ENCODE assay signal across 10 cellular contexts in genomic region chr14:24311837-24312615, GRCh38. TPM values are rescaled to one million over a fixed set of nuclear protein-coding genes. Genes with fewer than 3 reads are reported as not detected.
A peak's percentile ranks its signal among the peaks of the same experiment; 100 is the strongest.
DNase-seq lines count a peak whose midpoint lies in the region; ATAC-seq, FAIRE-seq and TF ChIP-seq lines count a peak whose summit lies in the region.
"Had no signal": no experiment of that assay in that cellular context is flagged by ENCODE, and none has a peak within 500 bp of the region (broad histone marks: within the 10 kb centered on the region; RNA-seq: fewer than 3 reads in every experiment).

No MANE protein-coding gene starts in this region.

- intact Hi-C loops in activated naive CD4-positive, alpha-beta T cell treated with anti-CD3 and anti-CD28 coated beads for 36 hours (cut with micrococcal nuclease): loop anchor here (1.0 kb wide), 1 partner anchor 20 kb away; no protein-coding TSS in a partner anchor
- intact Hi-C loops in tibial artery (cut with DNase I; ENCODE audit: low total_unique reads): no loop called here

- FAIRE-seq in D721Med (lab: Jason Lieb, UNC): no peak

- H3K9me3 Mint-ChIP-seq in activated naive CD4-positive, alpha-beta T cell treated with anti-CD3 and anti-CD28 coated beads for 36 hours: no peaks in the 10 kb centered on the region
- H3K9me3 Mint-ChIP-seq in activated T-cell treated with anti-CD3 and anti-CD28 coated beads, Interleukin-2, amount 50 U/mL, for 72 hours: no peaks in the 10 kb centered on the region

- ATAC-seq in activated T-cell treated with anti-CD3 and anti-CD28 coated beads, Interleukin-2, amount 50 U/mL, for 72 hours (replicated peaks in 1 of 2): no peak
- ATAC-seq in GM18870 (IDR thresholded peaks at IDR 0.05; ENCODE audit: unreplicated experiment): no peak

- H3K27ac Mint-ChIP-seq in activated naive CD4-positive, alpha-beta T cell treated with anti-CD3 and anti-CD28 coated beads for 36 hours: peak overlapping the region; percentile 68
- H3K27ac Mint-ChIP-seq in activated T-cell treated with anti-CD3 and anti-CD28 coated beads, Interleukin-2, amount 50 U/mL, for 72 hours: peak overlapping the region; percentile 64

- CTCF ChIA-PET in activated naive CD4-positive, alpha-beta T cell treated with anti-CD3 and anti-CD28 coated beads for 36 hours (lab: Charles Lee): interaction anchor here (0.6 to 8.5 kb wide), 11 partner anchors 11 to 123 kb away, joined by 3 to 111 read pairs (median 5); partner anchors contain the start of genes ADCY4, DHRS1, MDP1 and NOP9

- H3K27ac ChIP-seq in layer of hippocampus (ENCODE audit: low read depth, low read length): peak overlapping the region; percentile 78
- peak overlapping the region; percentile 69 to 79 for H3K27ac ChIP-seq in tibial artery

- no peak for DNase-seq in activated naive CD4-positive, alpha-beta T cell treated with anti-CD3 and anti-CD28 coated beads for 36 hours
- DNase-seq in activated naive CD4-positive, alpha-beta T cell (lab: John Stamatoyannopoulos, UW): no peak
- no peak for DNase-seq in activated T-cell treated with anti-CD3 and anti-CD28 coated beads, Interleukin-2, amount 50 U/mL, for 72 hours
- DNase-seq in tibial artery: no peak
- no peak for DNase-seq in D721Med (ENCODE audit: insufficient read length, low spot score)
- no peak for DNase-seq in pons (ENCODE audit: low spot score)
- DNase-seq: activated CD4-positive, alpha-beta T cell treated with anti-CD3 and anti-CD28 coated beads for 4 hours; NCI-H1930 had no signal

- peaks cover 0 to 37% (median 23%) of the 10 kb centered on the region in 4 donors for H3K4me1 ChIP-seq in tibial artery

- peaks cover 0 to 9% (median 4%) of the 10 kb centered on the region in 3 donors for H3K36me3 ChIP-seq in tibial artery

- TF ChIP-seq CTCF in tibial artery (IDR thresholded peaks at IDR 0.05) (no peak), D721Med (IDR thresholded peaks at IDR 0.05; ENCODE audit: insufficient read depth, missing control alignments) (no peak)

- no peaks in the 10 kb centered on the region for H3K27me3 Mint-ChIP-seq in activated naive CD4-positive, alpha-beta T cell treated with anti-CD3 and anti-CD28 coated beads for 36 hours (ENCODE audit: low read depth)
- H3K27me3 Mint-ChIP-seq in activated T-cell treated with anti-CD3 and anti-CD28 coated beads, Interleukin-2, amount 50 U/mL, for 72 hours (ENCODE audit: low read depth): no peaks in the 10 kb centered on the region

- H3K9me3 ChIP-seq in tibial artery: no peaks in the 10 kb centered on the region

- peaks cover 69% of the 10 kb centered on the region for H3K4me1 Mint-ChIP-seq in activated naive CD4-positive, alpha-beta T cell treated with anti-CD3 and anti-CD28 coated beads for 36 hours (ENCODE audit: low read depth)
- H3K4me1 Mint-ChIP-seq in activated T-cell treated with anti-CD3 and anti-CD28 coated beads, Interleukin-2, amount 50 U/mL, for 72 hours (ENCODE audit: low read depth): peaks cover 76% of the 10 kb centered on the region

- H3K4me3 Mint-ChIP-seq in activated naive CD4-positive, alpha-beta T cell treated with anti-CD3 and anti-CD28 coated beads for 36 hours: peak overlapping the region; percentile 71
- H3K4me3 Mint-ChIP-seq in activated T-cell treated with anti-CD3 and anti-CD28 coated beads, Interleukin-2, amount 50 U/mL, for 72 hours: peak overlapping the region; percentile 85 to 86

- H3K4me3 ChIP-seq in tibial artery: peak overlapping the region in 1 of 2 donors; percentile 56

- peaks cover 20% of the 10 kb centered on the region for H3K36me3 Mint-ChIP-seq in activated naive CD4-positive, alpha-beta T cell treated with anti-CD3 and anti-CD28 coated beads for 36 hours (ENCODE audit: low read depth)
- peaks cover 2 to 13% of the 10 kb centered on the region in 2 donors for H3K36me3 Mint-ChIP-seq in activated T-cell treated with anti-CD3 and anti-CD28 coated beads, Interleukin-2, amount 50 U/mL, for 72 hours (ENCODE audit: insufficient read depth in 2 of 2)

- H3K27me3 ChIP-seq in layer of hippocampus (ENCODE audit: control insufficient read depth, insufficient read depth, low read length) (peaks cover 4% of the 10 kb centered on the region), tibial artery (peaks cover 0 to 22% of the 10 kb centered on the region in 2 donors)

RNA-seq across cellular contexts. Expression of gene LTB4R, which starts 0.7 kb away (rescaled TPM):
- 10 to 100 TPM; 10.6 to 11.4 TPM for total RNA-seq in activated naive CD4-positive, alpha-beta T cell treated with anti-CD3 and anti-CD28 coated beads for 36 hours
- total RNA-seq in activated T-cell treated with anti-CD3 and anti-CD28 coated beads, Interleukin-2, amount 50 U/mL, for 72 hours: 10 to 100 TPM; 27.1 to 28.5 TPM

RNA-seq across cellular contexts. Expression of gene LTB4R2, which starts 2.1 kb away (rescaled TPM):
- 10 to 100 TPM; 12.2 to 12.8 TPM for total RNA-seq in activated naive CD4-positive, alpha-beta T cell treated with anti-CD3 and anti-CD28 coated beads for 36 hours
- 10 to 100 TPM; 21.5 to 23.4 TPM for total RNA-seq in activated T-cell treated with anti-CD3 and anti-CD28 coated beads, Interleukin-2, amount 50 U/mL, for 72 hours

RNA-seq across cellular contexts. Expression of gene CIDEB, which starts 4.2 kb away (rescaled TPM):
- total RNA-seq in activated naive CD4-positive, alpha-beta T cell treated with anti-CD3 and anti-CD28 coated beads for 36 hours: 10 to 100 TPM; 10.9 to 15.1 TPM
- 10 to 100 TPM; 11.6 to 12.9 TPM for total RNA-seq in activated T-cell treated with anti-CD3 and anti-CD28 coated beads, Interleukin-2, amount 50 U/mL, for 72 hours

RNA-seq across cellular contexts. Expression of gene NOP9, which starts 12.4 kb away (rescaled TPM):
- total RNA-seq in activated naive CD4-positive, alpha-beta T cell treated with anti-CD3 and anti-CD28 coated beads for 36 hours: 10 to 100 TPM; 24.8 to 26.4 TPM
- 10 to 100 TPM; 31.7 to 34.0 TPM for total RNA-seq in activated T-cell treated with anti-CD3 and anti-CD28 coated beads, Interleukin-2, amount 50 U/mL, for 72 hours

RNA-seq across cellular contexts. Expression of gene DHRS1, which starts 12.4 kb away (rescaled TPM):
- total RNA-seq in activated naive CD4-positive, alpha-beta T cell treated with anti-CD3 and anti-CD28 coated beads for 36 hours: 10 to 100 TPM; 11.8 to 13.8 TPM
- total RNA-seq in activated T-cell treated with anti-CD3 and anti-CD28 coated beads, Interleukin-2, amount 50 U/mL, for 72 hours: 10 to 100 TPM; 28.5 to 29.0 TPM
